18 cellular contexts compared by ENCODE assay signal in genomic region chr11:130612291-130612802, GRCh38.
DNase-seq lines count a peak whose midpoint lies in the region; ATAC-seq and TF ChIP-seq lines count a peak whose summit lies in the region.
"Had no signal": no experiment of that assay in that cellular context is flagged by ENCODE, and none has a peak within 500 bp of the region (broad histone marks: within the 10 kb centered on the region; RNA-seq: fewer than 3 reads in every experiment).

No MANE protein-coding gene starts in this region.

- ATAC-seq in right cardiac atrium: no peak
- ATAC-seq in HG03460 (IDR thresholded peaks at IDR 0.05; ENCODE audit: unreplicated experiment): no peak

- DNase-seq in cardiac muscle cell (ENCODE audit: low read depth in 1 of 2, low spot score in 1 of 2): peak; percentile 53 to 68
- DNase-seq in right cardiac atrium: no peak
- peak; percentile 57 for DNase-seq in mammary epithelial cell
- peak; percentile 19 for DNase-seq in inferior parietal cortex (ENCODE audit: extremely low spot score)
- no peak for DNase-seq in stimulated activated CD4-positive, alpha-beta T cell treated with anti-CD3 and anti-CD28 coated beads, Interleukin-4, amount 100 ng/mL, for 1 hour
- DNase-seq in NCI-H2107 (lab: John Stamatoyannopoulos, UW): no peak
- no peak for DNase-seq in DMS79 treated with DMSO at 0.1 percent for 48 hours (lab: John Stamatoyannopoulos, UW)
- DNase-seq: ACHN; activated naive CD8-positive, alpha-beta T cell treated with anti-CD3 and anti-CD28 coated beads for 36 hours; DMS 273 treated with DMSO at 0.1 percent for 48 hours; Karpas-422; NCI-H2029 treated with DMSO at 0.1 percent for 48 hours; NCI-H82; SJCRH30; small intestine; testis had no signal

- intact Hi-C loops in right cardiac atrium (cut with DNase I) (no loop called here), mammary epithelial cell (cut with micrococcal nuclease) (no loop called here)

- no peaks in the 10 kb centered on the region for H3K36me3 ChIP-seq in cardiac muscle cell
- no peaks in the 10 kb centered on the region for H3K36me3 ChIP-seq in mammary epithelial cell (ENCODE audit: insufficient read depth, low read length)
- H3K36me3 ChIP-seq: SJCRH30 had no signal

- H4K20me1 ChIP-seq in mammary epithelial cell (ENCODE audit: insufficient read depth, low read length): no peaks in the 10 kb centered on the region

- CTCF ChIA-PET in mammary epithelial cell (lab: Charles Lee; ENCODE audit: low non-redundant PET): no interaction called here

- H3K4me3 ChIP-seq in cardiac muscle cell: no peak overlapping the region
- no peak overlapping the region for H3K4me3 ChIP-seq in right cardiac atrium (ENCODE audit: low read length)
- H3K4me3 ChIP-seq in mammary epithelial cell (replicated peaks in 1 of 3; ENCODE audit: insufficient read depth in 1 of 3, low read depth in 2 of 3, low read length in 3 of 3): no peak overlapping the region
- H3K4me3 ChIP-seq: SJCRH30, testis had no signal

- no peaks in the 10 kb centered on the region for H3K79me2 ChIP-seq in mammary epithelial cell (ENCODE audit: insufficient read depth, low read length)

- H3K9me3 ChIP-seq in cardiac muscle cell (ENCODE audit: low read depth) (no peaks in the 10 kb centered on the region), right cardiac atrium (ENCODE audit: control insufficient read depth, low read length) (no peaks in the 10 kb centered on the region), mammary epithelial cell (replicated peaks; ENCODE audit: insufficient read depth, low read length) (no peaks in the 10 kb centered on the region)
- H3K9me3 ChIP-seq: SJCRH30, testis had no signal

- in situ Hi-C loops in mammary epithelial cell (cut with MboI; ENCODE audit: low sequenced_read_pairs in 2 of 2): no loop called here

- H3K9ac ChIP-seq in mammary epithelial cell (ENCODE audit: insufficient read depth, low read length): no peak overlapping the region

- no peak overlapping the region for H2AFZ ChIP-seq in mammary epithelial cell (ENCODE audit: low read depth, low read length)

- no TSS peak for BruUV-seq in mammary epithelial cell (replicated peaks; lab: Mats Ljungman, UMichigan)

- H3K27me3 ChIP-seq in cardiac muscle cell: no peaks in the 10 kb centered on the region
- no peaks in the 10 kb centered on the region for H3K27me3 ChIP-seq in right cardiac atrium (ENCODE audit: control insufficient read depth, insufficient read depth)
- H3K27me3 ChIP-seq in mammary epithelial cell (ENCODE audit: insufficient read depth, low read length): no peaks in the 10 kb centered on the region
- H3K27me3 ChIP-seq: SJCRH30, testis had no signal

- WGBS in right cardiac atrium: 90% methylated on average over 2 of the region's 2 CpGs
- WGBS in mammary epithelial cell (ENCODE audit: low coverage, missing lambda C conversion rate): 82% methylated on average over 2 of the region's 2 CpGs

- dilution Hi-C loops in mammary epithelial cell (cut with HindIII; ENCODE audit: low sequenced_read_pairs): no loop called here

- TF ChIP-seq CTCF in cardiac muscle cell (IDR thresholded peaks at IDR 0.05; ENCODE audit: low read depth, low read length) (no peak), mammary epithelial cell (conservative IDR thresholded peaks at IDR 0.05 in 1 of 2, IDR thresholded peaks at IDR 0.05 in 1 of 2; ENCODE audit: extremely low read depth in 1 of 2, insufficient read depth in 1 of 2, low read depth in 1 of 2, low read length in 2 of 2) (no peak)

- H3K4me1 ChIP-seq in cardiac muscle cell (ENCODE audit: low read depth) (peaks cover 27% of the 10 kb centered on the region), right cardiac atrium (ENCODE audit: control insufficient read depth, insufficient read depth, low read length) (peaks cover 14% of the 10 kb centered on the region), mammary epithelial cell (ENCODE audit: insufficient read depth, low read length) (peaks cover 17% of the 10 kb centered on the region)
- H3K4me1 ChIP-seq: SJCRH30 had no signal

- H3K27ac ChIP-seq in cardiac muscle cell (peak overlapping the region; percentile 87), right cardiac atrium (ENCODE audit: low read length) (no peak overlapping the region), mammary epithelial cell (ENCODE audit: insufficient read depth, low read depth, low read length) (peak overlapping the region; percentile 34)
- H3K27ac ChIP-seq: SJCRH30, testis, VCaP had no signal

- no peak overlapping the region for H3K4me2 ChIP-seq in mammary epithelial cell (ENCODE audit: insufficient read depth, low read depth, low read length)

Comparison
In these comparisons a context has a peak if more than half of its experiments do, and no peak if none do; other contexts are left out.
1. DNase-seq: peak in cardiac muscle cell (2 of 2), mammary epithelial cell (single experiment) and inferior parietal cortex (single experiment); none in right cardiac atrium (0 of 3), stimulated activated CD4-positive, alpha-beta T cell treated with anti-CD3 and anti-CD28 coated beads, Interleukin-4, amount 100 ng/mL, for 1 hour (single experiment), NCI-H2107 (single experiment) and DMS79 treated with DMSO at 0.1 percent for 48 hours (single experiment).